8 cellular contexts compared by ENCODE assay signal in the genomic region with DNA sequence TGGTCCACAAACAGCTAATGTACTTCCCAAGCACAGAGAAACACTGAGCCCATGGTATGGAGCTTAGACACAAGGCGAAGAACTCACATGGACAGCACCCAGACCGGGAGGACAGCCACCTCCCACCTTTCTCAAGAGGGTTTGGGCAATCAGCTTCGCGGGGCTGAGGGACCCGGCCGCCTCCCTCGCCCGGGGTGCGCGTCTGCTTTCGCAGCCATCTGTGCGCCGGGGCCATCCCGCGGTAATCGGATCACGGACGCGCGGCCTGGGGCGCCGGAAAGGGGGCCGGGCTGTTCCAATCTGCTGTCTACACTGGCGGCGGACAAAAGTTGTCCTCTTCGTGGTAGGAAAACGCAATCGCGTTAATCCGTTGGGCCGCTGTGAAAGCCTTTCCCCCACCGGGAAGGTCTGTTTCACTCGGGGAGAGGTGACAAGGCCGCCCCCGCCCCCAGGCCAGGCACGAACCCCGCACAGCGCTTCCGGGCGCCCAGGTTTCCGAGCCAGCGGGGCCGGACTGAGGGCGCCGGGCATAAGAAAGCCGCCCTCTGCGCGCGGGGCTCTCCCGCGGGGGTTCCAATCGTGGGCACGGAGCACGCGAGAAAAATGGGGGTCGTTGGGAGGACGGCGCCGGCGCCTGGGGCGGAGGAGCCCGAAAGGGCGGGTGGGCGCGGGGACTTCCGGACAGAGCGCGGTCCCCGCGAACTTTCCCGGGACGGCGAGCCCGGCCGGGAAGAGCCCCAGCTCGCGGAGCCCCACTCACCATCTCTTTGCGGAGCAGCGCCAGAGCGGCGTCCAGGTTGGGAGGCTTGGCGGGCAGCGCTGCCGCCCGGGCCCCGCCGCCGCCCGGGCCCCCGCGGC. TPM values are rescaled to one million over a fixed set of nuclear protein-coding genes. Genes with fewer than 3 reads are reported as not detected.
A peak's percentile ranks its signal among the peaks of the same experiment; 100 is the strongest.
DNase-seq lines count a peak whose midpoint lies in the region; ATAC-seq and TF ChIP-seq lines count a peak whose summit lies in the region.

No MANE protein-coding gene starts in this region.

- peaks cover 5% of the 10 kb centered on the region for H3K4me1 ChIP-seq in endodermal cell (ENCODE audit: control insufficient read depth, insufficient read depth, low read length)
- peaks cover 7 to 8% of the 10 kb centered on the region in 2 donors for H3K4me1 ChIP-seq in mucosa of rectum (ENCODE audit: control insufficient read depth in 2 of 2, insufficient read depth in 2 of 2, low read length in 2 of 2)

- no peak for ATAC-seq in HG02610 (IDR thresholded peaks at IDR 0.05; ENCODE audit: unreplicated experiment)

- H3K36me3 Mint-ChIP-seq in activated CD4-positive, alpha-beta memory T cell treated with anti-CD3 and anti-CD28 coated beads, Interleukin-2, amount 10 ng/mL, durations not matched to agents 7 days and 5 days (ENCODE audit: low read depth), result no peaks in the 10 kb centered on the region
- H3K36me3 Mint-ChIP-seq in endodermal cell (ENCODE audit: low read depth), result peaks cover 14% of the 10 kb centered on the region

- POLR2A ChIA-PET in activated CD4-positive, alpha-beta memory T cell treated with anti-CD3 and anti-CD28 coated beads, Interleukin-2, amount 10 ng/mL, durations not matched to agents 7 days and 5 days (lab: Charles Lee), result interaction anchor here (1.1 to 3.4 kb wide), 6 partner anchors 14 to 396 kb away, joined by 4 to 18 read pairs (median 6); a partner anchor contains a TSS

- peaks cover 20% of the 10 kb centered on the region for H3K27me3 Mint-ChIP-seq in activated CD4-positive, alpha-beta memory T cell treated with anti-CD3 and anti-CD28 coated beads, Interleukin-2, amount 10 ng/mL, durations not matched to agents 7 days and 5 days
- H3K27me3 Mint-ChIP-seq in endodermal cell (ENCODE audit: insufficient read depth), result peaks cover 37% of the 10 kb centered on the region

- H3K27ac Mint-ChIP-seq in activated CD4-positive, alpha-beta memory T cell treated with anti-CD3 and anti-CD28 coated beads, Interleukin-2, amount 10 ng/mL, durations not matched to agents 7 days and 5 days, result no peak overlapping the region
- H3K27ac Mint-ChIP-seq in endodermal cell, result peak overlapping the region; percentile 89

- peak overlapping the region; percentile 33 for H3K9ac ChIP-seq in endodermal cell (ENCODE audit: extremely low read depth, low read length, poor library complexity, severe bottlenecking)
- peak overlapping the region; percentile 32 to 66 for H3K9ac ChIP-seq in mucosa of rectum (ENCODE audit: low read depth in 1 of 2, low read length in 2 of 2)

- peak; percentile 60 for DNase-seq in GM03348 (ENCODE audit: low spot score)
- peak; percentile 79 for DNase-seq in H7
- DNase-seq in NAMALWA (ENCODE audit: low spot score), result peak; percentile 46
- DNase-seq in activated CD4-positive, alpha-beta memory T cell treated with anti-CD3 and anti-CD28 coated beads, Interleukin-2, amount 10 ng/mL, durations not matched to agents 7 days and 5 days, result peak; percentile 43
- DNase-seq in endodermal cell, result peak; percentile 76
- DNase-seq in stromal cell of bone marrow (ENCODE audit: low read depth), result peak; percentile 9

- H3K9me3 Mint-ChIP-seq in activated CD4-positive, alpha-beta memory T cell treated with anti-CD3 and anti-CD28 coated beads, Interleukin-2, amount 10 ng/mL, durations not matched to agents 7 days and 5 days, result no peaks in the 10 kb centered on the region
- no peaks in the 10 kb centered on the region for H3K9me3 Mint-ChIP-seq in endodermal cell

- H3K27ac ChIP-seq in endodermal cell (ENCODE audit: low read depth, low read length) (no peak overlapping the region), mucosa of rectum (ENCODE audit: low read depth in 2 of 2, low read length in 2 of 2) (no peak overlapping the region)

- H3K4me3 ChIP-seq in H7 (ENCODE audit: insufficient read depth, low read depth, low read length), result peak overlapping the region; percentile 59
- H3K4me3 ChIP-seq in endodermal cell (ENCODE audit: low read length), result peak overlapping the region; percentile 90
- peak overlapping the region; percentile 68 to 69 for H3K4me3 ChIP-seq in mucosa of rectum (ENCODE audit: low read length in 2 of 2)

- H3K4me1 Mint-ChIP-seq in activated CD4-positive, alpha-beta memory T cell treated with anti-CD3 and anti-CD28 coated beads, Interleukin-2, amount 10 ng/mL, durations not matched to agents 7 days and 5 days, result peaks cover 30% of the 10 kb centered on the region
- peaks cover 34% of the 10 kb centered on the region for H3K4me1 Mint-ChIP-seq in endodermal cell

- WGBS in endodermal cell (ENCODE audit: insufficient coverage in 1 of 2, insufficient read length in 1 of 2), 2 experiments, result 0 to 1% methylated on average over 16 to 91 of the region's 91 CpGs

- no peaks in the 10 kb centered on the region for H3K36me3 ChIP-seq in H7 (replicated peaks; ENCODE audit: control insufficient read depth, insufficient read depth, low read length)
- H3K36me3 ChIP-seq in endodermal cell (ENCODE audit: control insufficient read depth, insufficient read depth, low read length), result peaks cover 3% of the 10 kb centered on the region
- no peaks in the 10 kb centered on the region for H3K36me3 ChIP-seq in mucosa of rectum (ENCODE audit: control insufficient read depth in 2 of 2, insufficient read depth in 2 of 2, low read length in 2 of 2)

- H3K9me3 ChIP-seq in endodermal cell (ENCODE audit: control insufficient read depth, low read length) (peaks cover 3% of the 10 kb centered on the region), mucosa of rectum (ENCODE audit: control insufficient read depth in 2 of 2, low read length in 2 of 2) (peaks cover 0 to under 1% of the 10 kb centered on the region in 2 donors)

- CTCF ChIA-PET in activated CD4-positive, alpha-beta memory T cell treated with anti-CD3 and anti-CD28 coated beads, Interleukin-2, amount 10 ng/mL, durations not matched to agents 7 days and 5 days (lab: Charles Lee), result interaction anchor here (0.8 to 1.4 kb wide), 4 partner anchors 62 to 827 kb away, joined by 3 read pairs; no protein-coding TSS in a partner anchor

- peak overlapping the region; percentile 72 for H3K4me3 Mint-ChIP-seq in activated CD4-positive, alpha-beta memory T cell treated with anti-CD3 and anti-CD28 coated beads, Interleukin-2, amount 10 ng/mL, durations not matched to agents 7 days and 5 days
- peak overlapping the region; percentile 88 for H3K4me3 Mint-ChIP-seq in endodermal cell

- H3K27me3 ChIP-seq in H7 (ENCODE audit: control insufficient read depth, insufficient read depth, low read length) (peaks cover 71% of the 10 kb centered on the region), endodermal cell (ENCODE audit: control insufficient read depth, insufficient read depth, low read length, poor library complexity, severe bottlenecking) (no peaks in the 10 kb centered on the region), mucosa of rectum (ENCODE audit: control insufficient read depth in 2 of 2, insufficient read depth in 2 of 2, low read length in 2 of 2) (peaks cover 0 to 5% of the 10 kb centered on the region in 2 donors)

- no peak for TF ChIP-seq CTCF in endodermal cell (conservative IDR thresholded peaks at IDR 0.05)

RNA-seq across cellular contexts. Expression of a gene that starts 0.7 kb away (rescaled TPM):
- 8.0 and 25.6 TPM in 2 replicates for total RNA-seq in H7 (2014; rRNA removed; shearing (Covaris generic))
- total RNA-seq in activated CD4-positive, alpha-beta memory T cell treated with anti-CD3 and anti-CD28 coated beads, Interleukin-2, amount 10 ng/mL, durations not matched to agents 7 days and 5 days, result 1 to 10 TPM; 6.8 to 6.9 TPM
- total RNA-seq in endodermal cell, result 10 to 100 TPM; 55.9 to 57.7 TPM
- 20.4 TPM for polyA plus RNA-seq in endodermal cell (2013, experiment 1 of 2)
- polyA plus RNA-seq in endodermal cell (2013, experiment 2 of 2), result 20.4 TPM

Comparison
In these comparisons a context has a peak if more than half of its experiments do, and no peak if none do; other contexts are left out.
1. DNase-seq: peak in every context shown above with its lines; median percentile 79 in H7; 76 in endodermal cell; 60 in GM03348; 46 in NAMALWA; 43 in activated CD4-positive, alpha-beta memory T cell treated with anti-CD3 and anti-CD28 coated beads, Interleukin-2, amount 10 ng/mL, durations not matched to agents 7 days and 5 days; 9 in stromal cell of bone marrow.